20 cellular contexts compared by ENCODE assay signal in the genomic region with DNA sequence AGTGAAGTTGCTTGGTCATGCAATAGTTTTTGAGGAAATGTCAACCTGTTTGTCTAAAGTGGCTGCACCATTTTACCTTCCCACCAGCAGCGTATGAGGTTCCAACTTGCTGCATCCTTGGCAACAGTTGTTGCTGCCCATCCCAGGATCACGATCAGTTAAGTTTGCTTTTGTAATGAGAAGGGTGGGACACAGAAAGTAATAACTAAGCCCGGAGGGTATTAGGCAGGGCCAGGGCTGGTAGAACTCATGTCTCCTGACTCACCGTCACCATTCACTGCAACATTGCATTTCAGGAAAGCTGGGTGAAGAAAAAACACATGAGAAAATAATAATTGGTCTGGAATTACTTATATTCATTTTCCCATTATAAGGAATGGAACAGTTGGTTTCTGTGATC.
"Had no signal": no experiment of that assay in that cellular context is flagged by ENCODE, and none has a peak within 500 bp of the region (broad histone marks: within the 10 kb centered on the region; RNA-seq: fewer than 3 reads in every experiment).

No MANE protein-coding gene starts in this region.

- DNase-seq: dermis blood vessel endothelial cell; effector CD4-positive, alpha-beta T cell; effector memory CD4-positive, alpha-beta T cell; hypothalamus; immature natural killer cell; islet precursor cell; kidney; kidney glomerular epithelial cell; left colon; lower lobe of right lung; mucosa of descending colon; naive B cell had no signal

- H3K27ac ChIP-seq: coronary artery, esophagus muscularis mucosa, gastroesophageal sphincter, hepatocyte, lower lobe of right lung had no signal

- H3K9me3 ChIP-seq: esophagus muscularis mucosa, gastroesophageal sphincter, heart left ventricle, lower lobe of right lung, mucosa of descending colon had no signal

- H3K27me3 ChIP-seq: esophagus muscularis mucosa, gastroesophageal sphincter, heart left ventricle had no signal

- H3K36me3 Mint-ChIP-seq: mesothelial cell of epicardium, naive B cell had no signal

- H3K4me3 Mint-ChIP-seq: immature natural killer cell, mesothelial cell of epicardium, naive B cell had no signal

- ATAC-seq: gastroesophageal sphincter, heart left ventricle, left colon, left lobe of liver, left ventricle myocardium superior, lower lobe of right lung, mucosa of descending colon had no signal

- H3K36me3 ChIP-seq: heart left ventricle, lower lobe of right lung had no signal

- H3K4me3 ChIP-seq: coronary artery, esophagus muscularis mucosa, gastroesophageal sphincter, heart left ventricle, hepatocyte, lower lobe of right lung, mucosa of descending colon had no signal

- H3K27ac Mint-ChIP-seq: immature natural killer cell, mesothelial cell of epicardium, naive B cell had no signal

- H3K4me1 Mint-ChIP-seq: immature natural killer cell, naive B cell had no signal

- H3K9me3 Mint-ChIP-seq: immature natural killer cell, mesothelial cell of epicardium, naive B cell had no signal
